1 cellular context compared by ENCODE assay signal in the genomic region with DNA sequence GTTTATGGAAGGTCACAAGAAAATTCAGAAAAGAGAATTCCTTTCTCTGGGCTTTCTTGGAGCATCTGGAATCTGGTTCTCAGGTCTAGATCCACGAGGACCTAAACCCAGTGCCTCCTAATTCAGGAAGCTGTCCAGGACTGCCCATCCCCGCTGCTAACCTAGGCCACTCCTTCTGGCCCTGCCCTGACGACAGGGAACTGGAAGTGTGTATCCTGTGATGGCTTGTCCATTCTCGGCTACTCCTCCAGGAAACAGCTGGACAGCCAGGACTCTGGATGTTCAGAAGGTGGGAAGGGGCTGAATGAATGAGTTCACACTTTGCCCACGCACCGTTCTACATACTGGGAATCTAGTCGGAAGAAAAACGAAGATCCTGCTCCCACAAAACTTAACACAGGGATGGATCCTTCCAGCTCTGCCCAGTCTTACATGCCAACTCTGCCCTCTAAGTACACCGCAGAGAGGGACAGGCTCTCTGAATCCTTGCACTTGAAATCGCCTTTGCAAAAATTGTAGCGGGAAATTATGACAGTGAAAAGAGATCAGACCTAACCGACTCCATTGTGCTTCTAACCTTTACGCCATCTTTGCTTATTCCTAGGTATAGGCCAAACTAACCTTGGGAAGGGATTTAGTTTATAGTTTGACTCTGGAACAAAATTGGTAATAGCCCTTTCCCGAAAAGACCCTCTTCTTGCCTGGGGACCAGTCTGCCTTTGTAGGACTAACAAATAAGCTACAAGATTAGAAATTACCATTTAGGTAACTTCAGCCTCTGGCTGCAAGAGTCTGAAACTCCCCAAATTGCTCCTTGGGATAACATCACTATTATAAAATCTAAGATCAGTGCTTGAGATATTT.
TF ChIP-seq lines count a peak whose summit lies in the region.

No MANE protein-coding gene starts in this region.

TF ChIP-seq in GM12878, 131 proteins besides CTCF, POLR2A, EP300 and RAD21:
- TF ChIP-seq MYC (IDR thresholded peaks at IDR 0.05; ENCODE audit: insufficient read depth, insufficient read length, insufficient replicate concordance, low read length, severe bottlenecking): no peak
- no peak for TF ChIP-seq HDAC6 (IDR thresholded peaks at IDR 0.05; ENCODE audit: unreplicated experiment)
- TF ChIP-seq POU2F2 (IDR thresholded peaks at IDR 0.05; ENCODE audit: borderline replicate concordance, low read depth, low read length): no peak
- TF ChIP-seq MXI1 (IDR thresholded peaks at IDR 0.05; ENCODE audit: low read depth, low read length): 0 out of 2 replicates have a peak, but pooled peaks have one; percentile 22
- TF ChIP-seq CHD4 (IDR thresholded peaks at IDR 0.05): no peak
